In the genomic region with DNA sequence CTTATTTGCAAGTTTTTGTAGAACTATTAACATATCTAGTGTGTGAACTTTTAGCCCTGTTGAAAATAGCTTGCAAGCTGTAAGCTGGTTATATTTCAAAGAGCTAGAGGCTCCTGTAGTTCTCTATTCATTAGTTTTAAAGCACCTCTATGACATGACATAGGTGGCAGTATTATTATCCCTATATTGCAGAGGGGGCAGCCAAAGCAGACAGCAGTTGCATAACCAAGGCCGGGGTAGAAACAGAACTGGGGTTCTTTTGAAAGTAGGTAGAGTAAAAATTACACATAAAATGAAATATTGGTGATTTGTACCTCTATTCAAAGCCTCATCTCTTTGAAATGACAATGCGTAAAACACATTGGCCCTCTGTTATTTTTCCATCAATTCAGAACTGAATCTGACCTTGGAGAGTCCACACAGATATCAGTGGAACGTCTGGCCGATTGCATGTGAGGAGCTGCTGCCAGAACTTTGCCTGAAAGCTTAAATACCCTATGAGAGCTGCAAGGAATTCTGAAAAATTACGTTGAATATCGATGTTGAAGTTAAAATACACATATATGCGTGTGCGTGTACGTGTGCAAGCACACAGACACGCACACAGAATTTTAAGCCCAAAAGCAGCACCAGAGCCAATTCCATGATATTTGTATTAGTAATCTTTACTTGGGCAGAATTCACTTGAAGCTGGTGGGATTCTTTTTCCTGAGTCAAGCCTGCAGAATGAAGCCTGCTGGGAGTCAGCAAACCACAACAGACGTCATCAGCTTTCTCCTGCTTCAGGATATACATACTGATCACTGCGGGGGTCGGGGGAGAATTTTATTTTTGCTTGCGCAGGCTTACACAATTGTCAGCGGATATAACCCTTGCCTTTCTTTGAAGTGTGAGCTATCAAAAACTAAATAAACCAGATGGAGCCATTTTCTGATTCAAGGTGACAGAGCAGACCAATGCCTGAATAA, we compare ENCODE assay signal across 15 cellular contexts.
DNase-seq lines count a peak whose midpoint lies in the region; ATAC-seq, FAIRE-seq and TF ChIP-seq lines count a peak whose summit lies in the region.
"Had no signal": no experiment of that assay in that cellular context is flagged by ENCODE, and none has a peak within 500 bp of the region (broad histone marks: within the 10 kb centered on the region; RNA-seq: fewer than 3 reads in every experiment).

No MANE protein-coding gene starts in this region.

- TF ChIP-seq EP300 in A549 (IDR thresholded peaks at IDR 0.05), result peak; percentile 98 to 99

- 2% methylated on average over 15 of the region's 15 CpGs for WGBS in A549 (ENCODE audit: missing lambda C conversion rate)

- H3K27ac ChIP-seq in A549, result peak overlapping the region; percentile 91 to 92
- H3K27ac ChIP-seq: BLaER1 had no signal

- DNase-seq in A549 (ENCODE audit: low read depth in 1 of 2, low spot score in 1 of 2) (peak; percentile 60 to 96), HS-27A (ENCODE audit: low read depth) (peak; percentile 98), amniotic stem cell (lab: John Stamatoyannopoulos, UW) (peak; percentile 97), hepatic stellate cell (ENCODE audit: low spot score) (peak; percentile 54), NCI-H2196 treated with DMSO at 0.1 percent for 48 hours (lab: John Stamatoyannopoulos, UW; ENCODE audit: unreplicated experiment) (no peak), DMS79 treated with DMSO at 0.1 percent for 48 hours (lab: John Stamatoyannopoulos, UW) (no peak)
- no peak for DNase-seq in stimulated activated CD8-positive, alpha-beta memory T cell treated with anti-CD3 and anti-CD28 coated beads, Interleukin-4, amount 100 ng/mL, for 48 hours
- no peak for DNase-seq in stimulated activated effector memory CD8-positive, alpha-beta T cell treated with anti-CD3 and anti-CD28 coated beads, Interleukin-12 subunit alpha, Interleukin-12 subunit beta, amount 100 ng/mL, for 72 hours (ENCODE audit: low spot score in 2 of 2)
- DNase-seq: activated B cell treated with CpG ODN at 0.5 μM for 24 hours; activated effector memory CD4-positive, alpha-beta T cell treated with anti-CD3 and anti-CD28 coated beads, Interleukin-2, amount 50 U/mL, for 16 hours; NCI-H1092 treated with DMSO at 0.1 percent for 48 hours; stimulated activated naive CD8-positive, alpha-beta T cell treated with anti-CD3 and anti-CD28 coated beads, Interleukin-15, Interleukin-2, amounts not matched to agents 100 U/mL and 50 U/mL, for 24 hours had no signal

- no peak overlapping the region for H3K4me3 Mint-ChIP-seq in stimulated activated effector memory CD8-positive, alpha-beta T cell treated with anti-CD3 and anti-CD28 coated beads, Interleukin-12 subunit alpha, Interleukin-12 subunit beta, amount 100 ng/mL, for 72 hours
- H3K4me3 Mint-ChIP-seq: activated B cell treated with CpG ODN at 0.5 μM for 24 hours had no signal

- no peaks in the 10 kb centered on the region for H3K36me3 Mint-ChIP-seq in stimulated activated effector memory CD8-positive, alpha-beta T cell treated with anti-CD3 and anti-CD28 coated beads, Interleukin-12 subunit alpha, Interleukin-12 subunit beta, amount 100 ng/mL, for 72 hours

- H3K4me1 ChIP-seq in A549, result peaks cover 69% of the 10 kb centered on the region

- POLR2A ChIA-PET in A549 (lab: Yijun Ruan, JAX), result interaction anchor here (0.7 to 2.0 kb wide), 13 partner anchors 12 to 477 kb away, joined by 3 to 13 read pairs (median 3); partner anchors contain the start of genes BCLAF1 and PDE7B

- peak overlapping the region; percentile 79 for H3K4me2 ChIP-seq in A549
- H3K4me2 ChIP-seq: BLaER1 had no signal

- peak overlapping the region; percentile 25; the same call in 1 of the 3 replicates for H3K4me3 ChIP-seq in A549
- H3K4me3 ChIP-seq: BLaER1, GM12878 had no signal

- peak; percentile 13 to 64 for TF ChIP-seq RAD21 in A549 (conservative IDR thresholded peaks at IDR 0.05 in 1 of 2, IDR thresholded peaks at IDR 0.05 in 1 of 2)

- peak; percentile 93 to 95 for ATAC-seq in A549
- no peak for ATAC-seq in stimulated activated effector memory CD8-positive, alpha-beta T cell treated with anti-CD3 and anti-CD28 coated beads, Interleukin-12 subunit alpha, Interleukin-12 subunit beta, amount 100 ng/mL, for 72 hours
- ATAC-seq: GM12878; stimulated activated naive CD8-positive, alpha-beta T cell treated with anti-CD3 and anti-CD28 coated beads, Interleukin-15, Interleukin-2, amounts not matched to agents 100 U/mL and 50 U/mL, for 24 hours had no signal

- no peak overlapping the region for H3K27ac Mint-ChIP-seq in stimulated activated effector memory CD8-positive, alpha-beta T cell treated with anti-CD3 and anti-CD28 coated beads, Interleukin-12 subunit alpha, Interleukin-12 subunit beta, amount 100 ng/mL, for 72 hours
- H3K27ac Mint-ChIP-seq: activated B cell treated with CpG ODN at 0.5 μM for 24 hours had no signal

- no peak for FAIRE-seq in A549 (lab: Jason Lieb, UNC)
- FAIRE-seq: endothelial cell of umbilical vein, GM12878 had no signal

- TF ChIP-seq CTCF in A549 (IDR thresholded peaks at IDR 0.05), result no peak

- no peak for TF ChIP-seq POLR2A in A549 (IDR thresholded peaks at IDR 0.05; ENCODE audit: low read length)

- H3K4me1 Mint-ChIP-seq in stimulated activated effector memory CD8-positive, alpha-beta T cell treated with anti-CD3 and anti-CD28 coated beads, Interleukin-12 subunit alpha, Interleukin-12 subunit beta, amount 100 ng/mL, for 72 hours, result no peaks in the 10 kb centered on the region
- H3K4me1 Mint-ChIP-seq: activated B cell treated with CpG ODN at 0.5 μM for 24 hours had no signal

- H3K9me3 Mint-ChIP-seq in stimulated activated effector memory CD8-positive, alpha-beta T cell treated with anti-CD3 and anti-CD28 coated beads, Interleukin-12 subunit alpha, Interleukin-12 subunit beta, amount 100 ng/mL, for 72 hours, result no peaks in the 10 kb centered on the region
- H3K9me3 Mint-ChIP-seq: activated B cell treated with CpG ODN at 0.5 μM for 24 hours had no signal

- no peaks in the 10 kb centered on the region for H3K9me3 ChIP-seq in A549
- H3K9me3 ChIP-seq: BLaER1 had no signal

- CTCF ChIA-PET in A549 (lab: Yijun Ruan, JAX), result interaction anchor here (0.9 to 1.5 kb wide), 3 partner anchors 15 to 479 kb away, joined by 3 to 4 read pairs (median 3); no protein-coding TSS in a partner anchor

TF ChIP-seq in A549, 52 proteins besides CTCF, POLR2A, EP300 and RAD21 (continues in another document):
- no peak for TF ChIP-seq MYC (IDR thresholded peaks at IDR 0.05; ENCODE audit: borderline replicate concordance, low read length)
- TF ChIP-seq USF2 (IDR thresholded peaks at IDR 0.05), result no peak
- peak; percentile 96 for TF ChIP-seq GATA3 (IDR thresholded peaks at IDR 0.05; ENCODE audit: borderline replicate concordance)
- TF ChIP-seq BHLHE40 (IDR thresholded peaks at IDR 0.05; ENCODE audit: low read depth, low read length), result no peak
- peak; percentile 90; the same call in 1 of the 2 replicates for TF ChIP-seq HOXB13 (CRISPR knock-in tag; IDR thresholded peaks at IDR 0.05; ENCODE audit: low read depth)
- TF ChIP-seq, protein P1, sequence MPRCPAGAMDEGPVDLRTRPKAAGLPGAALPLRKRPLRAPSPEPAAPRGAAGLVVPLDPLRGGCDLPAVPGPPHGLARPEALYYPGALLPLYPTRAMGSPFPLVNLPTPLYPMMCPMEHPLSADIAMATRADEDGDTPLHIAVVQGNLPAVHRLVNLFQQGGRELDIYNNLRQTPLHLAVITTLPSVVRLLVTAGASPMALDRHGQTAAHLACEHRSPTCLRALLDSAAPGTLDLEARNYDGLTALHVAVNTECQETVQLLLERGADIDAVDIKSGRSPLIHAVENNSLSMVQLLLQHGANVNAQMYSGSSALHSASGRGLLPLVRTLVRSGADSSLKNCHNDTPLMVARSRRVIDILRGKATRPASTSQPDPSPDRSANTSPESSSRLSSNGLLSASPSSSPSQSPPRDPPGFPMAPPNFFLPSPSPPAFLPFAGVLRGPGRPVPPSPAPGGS (IDR thresholded peaks at IDR 0.05), result peak; percentile 96; the same call in 2 of the 3 replicates
- TF ChIP-seq HOXB5 (CRISPR knock-in tag; IDR thresholded peaks at IDR 0.05), result peak; percentile 72; the same call in 1 of the 2 replicates
- no peak; the same call in 1 of the 2 replicates for TF ChIP-seq ZSCAN20 (CRISPR knock-in tag; IDR thresholded peaks at IDR 0.05)
- peak; percentile 98 to 99 for TF ChIP-seq JUN (IDR thresholded peaks at IDR 0.05)
- peak; percentile 82 for TF ChIP-seq FOSL2 (IDR thresholded peaks at IDR 0.05)
- peak; percentile 87 for TF ChIP-seq FOSL2 (CRISPR knock-in tag; IDR thresholded peaks at IDR 0.05)
- peak; percentile 59 for TF ChIP-seq MAFK (IDR thresholded peaks at IDR 0.05; ENCODE audit: partially characterized antibody)
- TF ChIP-seq PBX3 (IDR thresholded peaks at IDR 0.05), result peak; percentile 72
- TF ChIP-seq FOSB (CRISPR knock-in tag; IDR thresholded peaks at IDR 0.05), result 0 out of 2 replicates have a peak, but pooled peaks have one; percentile 24
- TF ChIP-seq HDAC2 (IDR thresholded peaks at IDR 0.05), result no peak

Comparison
In these comparisons a context has a peak if more than half of its experiments do, and no peak if none do; other contexts are left out.
1. DNase-seq: peak in A549 (2 of 2), HS-27A (single experiment), amniotic stem cell (single experiment) and hepatic stellate cell (single experiment); none in stimulated activated CD8-positive, alpha-beta memory T cell treated with anti-CD3 and anti-CD28 coated beads, Interleukin-4, amount 100 ng/mL, for 48 hours (single experiment), NCI-H2196 treated with DMSO at 0.1 percent for 48 hours (single experiment), stimulated activated effector memory CD8-positive, alpha-beta T cell treated with anti-CD3 and anti-CD28 coated beads, Interleukin-12 subunit alpha, Interleukin-12 subunit beta, amount 100 ng/mL, for 72 hours (0 of 2) and DMS79 treated with DMSO at 0.1 percent for 48 hours (single experiment).